In the genomic region with DNA sequence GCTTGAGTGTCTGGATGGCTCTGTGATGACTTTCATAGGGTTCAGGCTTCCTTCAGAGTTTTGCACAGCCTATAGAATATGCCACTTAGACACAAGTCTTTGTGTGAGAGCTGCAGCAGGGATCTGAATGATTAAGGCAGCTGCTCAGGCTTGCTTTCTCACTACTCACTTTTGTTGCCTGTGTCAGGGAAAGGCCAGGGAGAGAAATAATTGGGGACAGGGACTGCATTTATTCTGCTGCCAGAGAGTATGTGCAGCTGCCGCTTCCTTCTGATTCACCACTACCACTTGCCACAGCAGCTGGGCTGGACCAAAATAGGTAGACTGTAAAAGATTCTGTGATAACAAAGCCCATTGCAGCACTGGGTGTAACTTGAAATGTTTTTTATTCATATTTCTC, we compare ENCODE assay signal across 19 cellular contexts. TPM values are rescaled to one million over a fixed set of nuclear protein-coding genes. Genes with fewer than 3 reads are reported as not detected.
DNase-seq lines count a peak whose midpoint lies in the region; ATAC-seq and TF ChIP-seq lines count a peak whose summit lies in the region.
"Had no signal": no experiment of that assay in that cellular context is flagged by ENCODE, and none has a peak within 500 bp of the region (broad histone marks: within the 10 kb centered on the region; RNA-seq: fewer than 3 reads in every experiment).

No MANE protein-coding gene starts in this region.

- no peak overlapping the region for H3K27ac ChIP-seq in OCI-LY7 (ENCODE audit: low read depth, low read length, poor library complexity, severe bottlenecking)
- H3K27ac ChIP-seq: coronary artery, heart left ventricle, Peyer's patch, stomach had no signal

- peak overlapping the region; percentile 63 to 91 (median 67) for H3K27ac Mint-ChIP-seq in nephron
- H3K27ac Mint-ChIP-seq: T-helper 1 cell treated with Interleukin-12 subunit alpha and Interleukin-12 subunit beta and Interleukin-4 antibody, amounts not matched to agents 30 μg/mL and 1 μg/mL, for 36 hours had no signal

- H3K4me3 Mint-ChIP-seq in nephron = peak overlapping the region in 1 of 3 experiments; percentile 44
- H3K4me3 Mint-ChIP-seq: T-helper 1 cell treated with Interleukin-12 subunit alpha and Interleukin-12 subunit beta and Interleukin-4 antibody, amounts not matched to agents 30 μg/mL and 1 μg/mL, for 36 hours had no signal

- no peaks in the 10 kb centered on the region for H3K9me3 ChIP-seq in OCI-LY7 (ENCODE audit: low read length)
- H3K9me3 ChIP-seq: heart left ventricle, Peyer's patch, stomach had no signal

- no peaks in the 10 kb centered on the region for H3K79me2 ChIP-seq in OCI-LY7 (ENCODE audit: insufficient read depth, low read depth, low read length)

- H3K4me3 ChIP-seq in OCI-LY7 (ENCODE audit: low read depth, low read length, poor library complexity, severe bottlenecking) = no peak overlapping the region
- H3K4me3 ChIP-seq: coronary artery, heart left ventricle, Peyer's patch, stomach had no signal

- CTCF ChIA-PET in OCI-LY7 (lab: Charles Lee; ENCODE audit: unreplicated experiment) = no interaction called here

- H3K4me1 ChIP-seq in OCI-LY7 (ENCODE audit: insufficient read depth, low read length, poor library complexity, severe bottlenecking) = peaks cover 7% of the 10 kb centered on the region
- H3K4me1 ChIP-seq: heart left ventricle, Peyer's patch had no signal

- no peak overlapping the region for H2AFZ ChIP-seq in OCI-LY7 (ENCODE audit: low read length)

- H3K9me3 Mint-ChIP-seq in nephron = no peaks in the 10 kb centered on the region
- H3K9me3 Mint-ChIP-seq: T-helper 1 cell treated with Interleukin-12 subunit alpha and Interleukin-12 subunit beta and Interleukin-4 antibody, amounts not matched to agents 30 μg/mL and 1 μg/mL, for 36 hours had no signal

- intact Hi-C loops in OCI-LY7 (cut with micrococcal nuclease; ENCODE audit: unreplicated experiment) = no loop called here

- peaks cover 51% of the 10 kb centered on the region for H3K4me1 Mint-ChIP-seq in nephron

- no peaks in the 10 kb centered on the region for H4K20me1 ChIP-seq in OCI-LY7 (ENCODE audit: insufficient read depth, low read length)

- BruUV-seq in OCI-LY7 (replicated peaks; lab: Mats Ljungman, UMichigan) = no TSS peak

- H3K4me2 ChIP-seq in OCI-LY7 (ENCODE audit: low read length) = no peak overlapping the region; the same call in 1 of the 2 replicates

- H3K36me3 ChIP-seq in OCI-LY7 (ENCODE audit: insufficient read depth, low read length) = no peaks in the 10 kb centered on the region
- H3K36me3 ChIP-seq: heart left ventricle, Peyer's patch, stomach had no signal

- H3K36me3 Mint-ChIP-seq in nephron (ENCODE audit: low read depth) = peaks cover 15% of the 10 kb centered on the region

- H3K9me2 ChIP-seq in OCI-LY7 (ENCODE audit: insufficient read depth, low read length) = no peaks in the 10 kb centered on the region

- no peaks in the 10 kb centered on the region for H3K27me3 Mint-ChIP-seq in nephron (ENCODE audit: low read depth)

- ATAC-seq in GM21390 (IDR thresholded peaks at IDR 0.05; ENCODE audit: unreplicated experiment) (no peak), HG03280 (IDR thresholded peaks at IDR 0.05; ENCODE audit: unreplicated experiment) (no peak)
- ATAC-seq: heart left ventricle had no signal

- TF ChIP-seq CTCF in OCI-LY7 (conservative IDR thresholded peaks at IDR 0.05; ENCODE audit: low read length) (no peak), nephron (IDR thresholded peaks at IDR 0.05; ENCODE audit: unreplicated experiment in 3 of 3) (no peak)

- peak; percentile 3 for DNase-seq in EH (ENCODE audit: low read depth)
- peak; percentile 44 for DNase-seq in NCI-H1092 treated with DMSO at 0.1 percent for 48 hours (lab: John Stamatoyannopoulos, UW)
- DNase-seq in OCI-LY7 (ENCODE audit: low spot score) = peak; percentile 28
- DNase-seq in AML-193 (lab: John Stamatoyannopoulos, UW) = no peak
- DNase-seq in NCI-H2029 treated with DMSO at 0.1 percent for 48 hours (lab: John Stamatoyannopoulos, UW) = no peak
- DNase-seq: activated gamma-delta T cell; DMS79; HCEC 1CT; heart left ventricle; islet precursor cell; NCI-H510A; Peyer's patch; stimulated activated CD4-positive, alpha-beta T cell treated with anti-CD3 and anti-CD28 coated beads, Interleukin-12 subunit alpha, Interleukin-12 subunit beta, amount 100 ng/mL, for 4 hours; stomach had no signal

- POLR2A ChIA-PET in OCI-LY7 (lab: Charles Lee) = no interaction called here

RNA-seq across cellular contexts. Expression of gene TRMT5, which starts 49.7 kb away (rescaled TPM):
- 7.0 and 17.6 TPM in 2 replicates for total RNA-seq in OCI-LY7 (2014; rRNA removed; shearing (Covaris generic))
- total RNA-seq in OCI-LY7 (2022) = 12.8 and 14.5 TPM in 2 replicates

RNA-seq across cellular contexts. Expression of gene SLC38A6, which starts 49.8 kb away (rescaled TPM):
- total RNA-seq in OCI-LY7 (2014; rRNA removed; shearing (Covaris generic)) = 12.9 and 16.8 TPM in 2 replicates
- total RNA-seq in OCI-LY7 (2022) = 11.0 and 15.8 TPM in 2 replicates

Comparison
In these comparisons a context has a peak if more than half of its experiments do, and no peak if none do; other contexts are left out.
1. DNase-seq: peak in EH (single experiment), NCI-H1092 treated with DMSO at 0.1 percent for 48 hours (single experiment) and OCI-LY7 (single experiment); none in AML-193 (0 of 2) and NCI-H2029 treated with DMSO at 0.1 percent for 48 hours (single experiment).